Comparison of ENCODE assay signal across 24 cellular contexts in the genomic region with DNA sequence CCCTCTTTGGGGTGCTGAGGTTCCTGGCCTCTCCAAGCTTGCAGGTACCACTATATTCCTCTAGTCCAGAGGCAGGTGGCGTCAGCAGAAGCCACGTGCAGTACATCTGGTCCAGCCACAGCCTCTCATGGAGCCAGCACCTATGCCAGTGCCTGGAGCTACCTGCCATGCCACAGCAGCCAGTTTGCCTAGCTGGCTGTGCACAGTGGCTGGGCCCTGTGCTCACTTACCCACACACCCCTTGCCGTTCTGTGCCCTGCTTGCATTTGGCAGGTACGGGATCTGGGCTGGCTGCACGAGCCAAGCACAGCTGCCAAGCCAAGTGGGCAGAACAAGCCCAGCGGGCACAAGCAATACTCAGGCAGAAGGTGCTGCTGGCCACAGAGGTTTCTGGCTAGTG.
DNase-seq lines count a peak whose midpoint lies in the region; ATAC-seq and TF ChIP-seq lines count a peak whose summit lies in the region.
"Had no signal": no experiment of that assay in that cellular context is flagged by ENCODE, and none has a peak within 500 bp of the region (broad histone marks: within the 10 kb centered on the region; RNA-seq: fewer than 3 reads in every experiment).

No MANE protein-coding gene starts in this region.

- H2BK120ac ChIP-seq in mesenchymal stem cell (ENCODE audit: low read depth, low read length) = no peak overlapping the region

- no peak overlapping the region for H3K14ac ChIP-seq in mesenchymal stem cell (ENCODE audit: low read length in 2 of 2)

- ATAC-seq in DND-41 (ENCODE audit: insufficient read depth, low read depth) (0 out of 3 replicates have a peak, but pooled peaks have one; percentile 29), sciatic nerve (peak; percentile 44), GM18520 (IDR thresholded peaks at IDR 0.05; ENCODE audit: unreplicated experiment) (no peak), HG03095 (IDR thresholded peaks at IDR 0.05; ENCODE audit: unreplicated experiment) (no peak)
- ATAC-seq in stimulated activated memory B cell treated with anti-CD40 and anti-IgM and Interleukin-4, amounts not matched to agents 10 μg/mL and 1 μg/mL and 100 μg/mL, for 72 hours = peak; percentile 50
- ATAC-seq: A549, GM12878, GM23338, HCT116 had no signal

- H3K9ac ChIP-seq in DND-41 (ENCODE audit: low read depth, low read length) (no peak overlapping the region), mesenchymal stem cell (ENCODE audit: low read length) (no peak overlapping the region)
- H3K9ac ChIP-seq: BLaER1 treated with 17β-estradiol and CSF1 and Interleukin-3, amounts not matched to agents 10 nM and 100 nM had no signal

- TF ChIP-seq CTCF in DND-41 (IDR thresholded peaks at IDR 0.05; ENCODE audit: borderline replicate concordance, extremely low read depth, low read length, poor library complexity, severe bottlenecking) = no peak

- DNase-seq in DND-41 (no peak), mesenchymal stem cell (no peak), sciatic nerve (ENCODE audit: low spot score) (no peak), A172 (ENCODE audit: low spot score) (no peak)
- DNase-seq: ACHN; AML-193; BE2C; CD4-positive, alpha-beta T cell; CD8-positive, alpha-beta memory T cell; COR-L47; DMS153; EL; GDM1; H9 had no signal

- H2AK5ac ChIP-seq in mesenchymal stem cell (ENCODE audit: low read length, severe bottlenecking) = no peak overlapping the region

- no peak overlapping the region for H3K18ac ChIP-seq in mesenchymal stem cell (ENCODE audit: low read depth in 1 of 2, low read length in 2 of 2)

- 70% methylated on average over 6 of the region's 6 CpGs for WGBS in mesenchymal stem cell

- H3K23ac ChIP-seq in mesenchymal stem cell (ENCODE audit: low read length in 2 of 2) = no peak overlapping the region

- H3K4me3 Mint-ChIP-seq in stimulated activated memory B cell treated with anti-CD40 and anti-IgM and Interleukin-4, amounts not matched to agents 10 μg/mL and 1 μg/mL and 100 μg/mL, for 72 hours = no peak overlapping the region
- H3K4me3 Mint-ChIP-seq: CD14-positive monocyte; CD4-positive, alpha-beta T cell; CD8-positive, alpha-beta memory T cell; GM23338; H9 had no signal

- H3K79me2 ChIP-seq in DND-41 (ENCODE audit: insufficient read depth, low read length) = no peaks in the 10 kb centered on the region

- intact Hi-C loops in sciatic nerve (cut with DNase I) = no loop called here

- H2BK12ac ChIP-seq in mesenchymal stem cell (ENCODE audit: low read length in 2 of 2) = no peak overlapping the region

- H3K36me3 ChIP-seq in DND-41 (ENCODE audit: insufficient read depth, low read length) = no peaks in the 10 kb centered on the region
- H3K36me3 ChIP-seq in mesenchymal stem cell (ENCODE audit: control insufficient read depth in 1 of 2, insufficient read depth in 2 of 2, low read depth in 1 of 2, low read length in 2 of 2) = no peaks in the 10 kb centered on the region
- H3K36me3 ChIP-seq: BE2C; BLaER1 treated with 17β-estradiol and CSF1 and Interleukin-3, amounts not matched to agents 10 nM and 100 nM had no signal

- peak overlapping the region; percentile 64 for H4K91ac ChIP-seq in mesenchymal stem cell (ENCODE audit: low read length)

- no peak overlapping the region for H4K8ac ChIP-seq in mesenchymal stem cell (ENCODE audit: low read length)

- no peaks in the 10 kb centered on the region for H3K36me3 Mint-ChIP-seq in stimulated activated memory B cell treated with anti-CD40 and anti-IgM and Interleukin-4, amounts not matched to agents 10 μg/mL and 1 μg/mL and 100 μg/mL, for 72 hours
- H3K36me3 Mint-ChIP-seq: CD14-positive monocyte; CD8-positive, alpha-beta memory T cell had no signal

- no peak overlapping the region for H3K4ac ChIP-seq in mesenchymal stem cell (ENCODE audit: low read depth in 1 of 2, low read length in 2 of 2)

- H3K27me3 ChIP-seq in DND-41 (ENCODE audit: insufficient read depth, low read length, poor library complexity) (no peaks in the 10 kb centered on the region), mesenchymal stem cell (ENCODE audit: control insufficient read depth in 1 of 2, insufficient read depth in 1 of 2, low read length in 2 of 2) (no peaks in the 10 kb centered on the region)
- H3K27me3 ChIP-seq: BE2C; BLaER1 treated with 17β-estradiol and CSF1 and Interleukin-3, amounts not matched to agents 10 nM and 100 nM had no signal

- H2BK5ac ChIP-seq in mesenchymal stem cell (ENCODE audit: low read depth, low read length, poor library complexity, severe bottlenecking) = no peak overlapping the region

- H3K79me1 ChIP-seq in mesenchymal stem cell (replicated peaks; ENCODE audit: low read length, poor library complexity, severe bottlenecking) = no peaks in the 10 kb centered on the region

- H3K4me2 ChIP-seq in DND-41 (ENCODE audit: insufficient read depth, low read length) (no peak overlapping the region), mesenchymal stem cell (ENCODE audit: low read length, poor library complexity, severe bottlenecking) (no peak overlapping the region)
- H3K4me2 ChIP-seq: A549; BLaER1 treated with 17β-estradiol and CSF1 and Interleukin-3, amounts not matched to agents 10 nM and 100 nM; GM23338 had no signal

- H2AFZ ChIP-seq in DND-41 (ENCODE audit: low read depth, low read length) (peak overlapping the region; percentile 46; the same call in 1 of the 2 replicates), mesenchymal stem cell (ENCODE audit: low read depth, low read length) (no peak overlapping the region)
- H2AFZ ChIP-seq: GM23338 had no signal

- no peaks in the 10 kb centered on the region for H3K4me1 Mint-ChIP-seq in stimulated activated memory B cell treated with anti-CD40 and anti-IgM and Interleukin-4, amounts not matched to agents 10 μg/mL and 1 μg/mL and 100 μg/mL, for 72 hours
- H3K4me1 Mint-ChIP-seq: CD14-positive monocyte; CD8-positive, alpha-beta memory T cell; GM23338; H9 had no signal

- no peaks in the 10 kb centered on the region for H3K27me3 Mint-ChIP-seq in stimulated activated memory B cell treated with anti-CD40 and anti-IgM and Interleukin-4, amounts not matched to agents 10 μg/mL and 1 μg/mL and 100 μg/mL, for 72 hours
- H3K27me3 Mint-ChIP-seq: CD4-positive, alpha-beta T cell; CD8-positive, alpha-beta memory T cell had no signal

- no peaks in the 10 kb centered on the region for H3K9me3 Mint-ChIP-seq in stimulated activated memory B cell treated with anti-CD40 and anti-IgM and Interleukin-4, amounts not matched to agents 10 μg/mL and 1 μg/mL and 100 μg/mL, for 72 hours
- H3K9me3 Mint-ChIP-seq: CD4-positive, alpha-beta T cell had no signal

- peaks cover 2% of the 10 kb centered on the region for H3K9me3 ChIP-seq in DND-41 (ENCODE audit: insufficient read depth, low read length, severe bottlenecking)
- peaks cover 3% of the 10 kb centered on the region for H3K9me3 ChIP-seq in mesenchymal stem cell (ENCODE audit: control insufficient read depth, low read length)
- H3K9me3 ChIP-seq: A549; BE2C; BLaER1 treated with 17β-estradiol and CSF1 and Interleukin-3, amounts not matched to agents 10 nM and 100 nM had no signal

- no peaks in the 10 kb centered on the region for H4K20me1 ChIP-seq in DND-41 (ENCODE audit: insufficient read depth, low read length)
- H4K20me1 ChIP-seq: BLaER1 treated with 17β-estradiol and CSF1 and Interleukin-3, amounts not matched to agents 10 nM and 100 nM had no signal

- H3K4me1 ChIP-seq in DND-41 (ENCODE audit: insufficient read depth, low read length) (no peaks in the 10 kb centered on the region), mesenchymal stem cell (ENCODE audit: control insufficient read depth, insufficient read depth, low read depth, low read length) (no peaks in the 10 kb centered on the region)
- H3K4me1 ChIP-seq: A549; BE2C; BLaER1 treated with 17β-estradiol and CSF1 and Interleukin-3, amounts not matched to agents 10 nM and 100 nM had no signal

- no peak overlapping the region for H3K27ac Mint-ChIP-seq in stimulated activated memory B cell treated with anti-CD40 and anti-IgM and Interleukin-4, amounts not matched to agents 10 μg/mL and 1 μg/mL and 100 μg/mL, for 72 hours
- H3K27ac Mint-ChIP-seq: CD14-positive monocyte; CD4-positive, alpha-beta T cell; CD8-positive, alpha-beta memory T cell; GM23338; H9 had no signal

- H3K27ac ChIP-seq in DND-41 (ENCODE audit: low read length) (no peak overlapping the region), mesenchymal stem cell (ENCODE audit: low read length, poor library complexity, severe bottlenecking) (no peak overlapping the region)
- H3K27ac ChIP-seq: 22Rv1; A549; BLaER1 treated with 17β-estradiol and CSF1 and Interleukin-3, amounts not matched to agents 10 nM and 100 nM had no signal

- H2BK15ac ChIP-seq in mesenchymal stem cell (ENCODE audit: low read depth, poor library complexity, severe bottlenecking) = no peak overlapping the region

- H3K4me3 ChIP-seq in DND-41 (ENCODE audit: low read depth in 1 of 2, low read length in 2 of 2) = no peak overlapping the region
- no peak overlapping the region for H3K4me3 ChIP-seq in mesenchymal stem cell (ENCODE audit: insufficient read depth in 1 of 2, low read depth in 1 of 2, low read length in 2 of 2)
- H3K4me3 ChIP-seq: A549; BLaER1 treated with 17β-estradiol and CSF1 and Interleukin-3, amounts not matched to agents 10 nM and 100 nM; GM12878; GM23338 had no signal

Comparison
In these comparisons a context has a peak if more than half of its experiments do, and no peak if none do; other contexts are left out.
1. ATAC-seq: peak in DND-41 (single experiment), sciatic nerve (single experiment) and stimulated activated memory B cell treated with anti-CD40 and anti-IgM and Interleukin-4, amounts not matched to agents 10 μg/mL and 1 μg/mL and 100 μg/mL, for 72 hours (single experiment); none in GM18520 (single experiment) and HG03095 (single experiment).